In the genomic region with DNA sequence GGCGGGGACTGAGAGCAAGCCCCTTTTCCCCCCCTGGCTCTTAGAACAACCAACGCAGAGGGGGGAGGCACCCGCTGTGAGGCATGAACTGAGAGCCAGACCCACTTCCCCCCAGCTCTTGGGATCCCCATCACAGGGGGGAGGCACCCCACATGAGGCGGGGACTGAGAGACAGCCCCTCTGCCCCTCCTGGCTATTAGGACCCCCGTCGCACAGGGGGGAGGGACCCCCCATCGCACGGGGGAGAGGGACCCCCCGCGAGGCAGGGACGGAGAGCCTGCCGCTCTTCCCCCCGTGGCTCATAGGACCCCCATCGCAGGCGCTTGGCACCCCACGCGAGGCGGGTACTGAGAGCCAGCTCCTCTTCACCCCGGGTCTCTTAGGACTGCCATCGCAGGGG, we compare ENCODE assay signal across 21 cellular contexts.
"Had no signal": no experiment of that assay in that cellular context is flagged by ENCODE, and none has a peak within 500 bp of the region (broad histone marks: within the 10 kb centered on the region; RNA-seq: fewer than 3 reads in every experiment).

No MANE protein-coding gene starts in this region.

- H3K27ac Mint-ChIP-seq: IgD-negative memory B cell had no signal

- H3K4me3 ChIP-seq: K562, SJSA1 had no signal

- H3K9ac ChIP-seq: KMS-11 had no signal

- DNase-seq: Kasumi-1, MM.1S, NCI-H1092 treated with DMSO at 0.1 percent for 48 hours, NCI-H1436, NCI-H187, NCI-H2029, NCI-H2081 treated with DMSO at 0.1 percent for 48 hours, NCI-H2171, NCI-H226, NCI-H446, NCI-H510A, NCI-H524 treated with DMSO at 0.1 percent for 48 hours, NCI-H774, Right ventricle myocardium superior, RPMI8226, SIG-M5 had no signal

- H3K4me1 ChIP-seq: SJSA1 had no signal

- H3K4me3 Mint-ChIP-seq: IgD-negative memory B cell had no signal

- H3K36me3 ChIP-seq: SJSA1 had no signal

- H3K27me3 Mint-ChIP-seq: IgD-negative memory B cell had no signal

- H3K4me1 Mint-ChIP-seq: IgD-negative memory B cell had no signal

- H3K36me3 Mint-ChIP-seq: IgD-negative memory B cell had no signal

- ATAC-seq: K562 had no signal

- H3K9me3 ChIP-seq: SJSA1 had no signal

- H3K4me2 ChIP-seq: KMS-11 had no signal

- H3K27ac ChIP-seq: HL-60, KMS-11, SJSA1 had no signal

- H3K27me3 ChIP-seq: SJSA1 had no signal
